In the genomic region with DNA sequence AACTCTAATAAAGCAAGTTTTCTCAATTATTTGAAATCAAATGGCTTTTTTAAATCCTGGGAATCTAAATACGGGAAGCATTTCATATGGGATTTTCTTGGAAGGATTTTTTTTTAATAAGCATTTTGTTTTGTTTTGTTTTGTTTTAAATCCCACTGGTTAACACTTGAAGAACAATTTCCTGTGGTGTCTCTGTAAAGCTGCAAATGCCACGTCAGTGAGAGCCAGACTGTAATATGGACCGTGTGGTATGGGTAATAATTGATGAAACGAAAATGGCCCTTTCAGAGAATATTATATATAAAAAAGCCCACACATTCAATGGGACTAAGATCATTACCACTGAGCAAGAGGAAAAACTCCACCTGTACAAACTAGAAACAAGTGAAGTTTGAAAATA, we compare ENCODE assay signal across 9 cellular contexts. TPM values are rescaled to one million over a fixed set of nuclear protein-coding genes. Genes with fewer than 3 reads are reported as not detected.
A peak's percentile ranks its signal among the peaks of the same experiment; 100 is the strongest.
DNase-seq lines count a peak whose midpoint lies in the region; ATAC-seq and TF ChIP-seq lines count a peak whose summit lies in the region.
"Had no signal": no experiment of that assay in that cellular context is flagged by ENCODE, and none has a peak within 500 bp of the region (broad histone marks: within the 10 kb centered on the region; RNA-seq: fewer than 3 reads in every experiment).

No MANE protein-coding gene starts in this region.

- H3K4me3 ChIP-seq in right lobe of liver, result no peak overlapping the region
- H3K4me3 ChIP-seq in lower lobe of right lung, result no peak overlapping the region

- ATAC-seq in GM18909 (IDR thresholded peaks at IDR 0.05; ENCODE audit: poor library complexity, unreplicated experiment), result peak; percentile 81
- peak; percentile 76 for ATAC-seq in GM21619 (IDR thresholded peaks at IDR 0.05; ENCODE audit: unreplicated experiment)
- peak; percentile 82 for ATAC-seq in HG03354 (IDR thresholded peaks at IDR 0.05; ENCODE audit: poor library complexity, severe bottlenecking, unreplicated experiment)
- ATAC-seq in right lobe of liver, result no peak
- no peak for ATAC-seq in lower lobe of right lung

- H3K36me3 ChIP-seq in right lobe of liver (no peaks in the 10 kb centered on the region), lower lobe of right lung (no peaks in the 10 kb centered on the region)

- no peak for TF ChIP-seq CTCF in right lobe of liver (IDR thresholded peaks at IDR 0.05)
- TF ChIP-seq CTCF in lower lobe of right lung (IDR thresholded peaks at IDR 0.05), result no peak

- DNase-seq in dermis blood vessel endothelial cell (peak; percentile 2), right lobe of liver (no peak), lower lobe of right lung (no peak), iPS-NIHi11 (ENCODE audit: low spot score) (no peak)
- DNase-seq: DMS 273 treated with DMSO at 0.1 percent for 48 hours, NCI-H524 treated with DMSO at 0.1 percent for 48 hours had no signal

- no peak overlapping the region for H3K27ac ChIP-seq in right lobe of liver
- H3K27ac ChIP-seq in lower lobe of right lung, result no peak overlapping the region

- intact Hi-C loops in right lobe of liver (cut with DNase I), result no loop called here
- intact Hi-C loops in lower lobe of right lung (cut with DNase I), result no loop called here

- H3K9me3 ChIP-seq in right lobe of liver, result no peaks in the 10 kb centered on the region
- no peaks in the 10 kb centered on the region for H3K9me3 ChIP-seq in lower lobe of right lung

- TF ChIP-seq POLR2A in right lobe of liver (IDR thresholded peaks at IDR 0.05), result no peak

- WGBS in right lobe of liver (ENCODE audit: insufficient coverage, low coverage, low lambda C conversion rate, missing lambda C conversion rate), result 24% methylated on average over 4 of the region's 4 CpGs

- H3K27me3 ChIP-seq in right lobe of liver (peaks cover 20 to 26% of the 10 kb centered on the region in 2 donors), lower lobe of right lung (ENCODE audit: low read depth) (peaks cover 19% of the 10 kb centered on the region)

- H3K4me1 ChIP-seq in right lobe of liver, result no peaks in the 10 kb centered on the region
- H3K4me1 ChIP-seq in lower lobe of right lung, result no peaks in the 10 kb centered on the region

RNA-seq across cellular contexts. Expression of a gene that starts 33.9 kb away (rescaled TPM):
- total RNA-seq in dermis blood vessel endothelial cell (5.4 and 13.1 TPM in 2 replicates), right lobe of liver (1 to 10 TPM; 1.8 to 3.8 (median 2.4) TPM), lower lobe of right lung (6.1 TPM)

Comparison
In these comparisons a context has a peak if more than half of its experiments do, and no peak if none do; other contexts are left out.
1. ATAC-seq: peak in GM18909 (single experiment), GM21619 (single experiment) and HG03354 (single experiment); none in right lobe of liver (0 of 4) and lower lobe of right lung (0 of 2).